ENCODE assay signal across 8 cellular contexts in the genomic region with DNA sequence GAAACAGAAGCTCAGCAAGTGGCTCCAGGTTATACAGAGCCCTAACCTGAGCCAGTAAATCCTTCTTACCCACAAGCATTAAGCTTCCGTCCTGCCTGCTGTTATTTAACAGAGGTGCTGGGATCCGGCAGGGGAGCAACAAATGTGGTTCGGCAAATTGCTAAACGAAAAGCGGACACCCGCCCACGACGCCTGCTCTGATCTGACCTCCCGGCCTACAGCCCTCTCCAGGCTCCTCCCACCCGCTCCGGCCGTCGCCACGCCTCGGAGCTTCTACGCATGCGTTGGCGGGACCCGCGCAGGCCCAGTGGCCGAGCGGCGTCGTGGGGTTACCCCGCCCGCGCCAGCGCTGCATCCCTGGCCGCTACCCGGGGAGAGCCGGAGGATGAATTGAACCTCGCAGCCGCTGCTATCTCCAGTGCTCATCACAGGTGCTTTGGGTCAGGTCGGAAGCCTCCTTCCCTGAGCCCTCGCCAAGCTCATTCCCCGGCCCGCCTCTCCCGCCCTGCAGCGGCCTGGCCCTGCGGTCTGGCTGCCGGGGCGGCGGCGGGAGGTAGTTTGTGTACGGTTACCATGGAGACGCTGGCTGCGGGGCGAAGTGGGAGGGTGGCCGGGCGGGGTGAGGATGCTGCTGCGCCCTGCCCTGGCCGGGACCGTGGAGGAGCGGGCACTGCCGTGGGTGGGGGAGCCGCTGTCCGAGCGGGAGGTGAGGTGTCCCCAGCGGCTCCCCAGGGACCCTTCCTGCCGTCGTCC. TPM values are rescaled to one million over a fixed set of nuclear protein-coding genes. Genes with fewer than 3 reads are reported as not detected.
DNase-seq lines count a peak whose midpoint lies in the region; ATAC-seq and TF ChIP-seq lines count a peak whose summit lies in the region.

Gene ARMC2 (plus strand): TSS at position 307 of the 753 bp plus-strand sequence. CDS start 5,846 bp downstream, outside the sequence.

- ATAC-seq in GM19372 (IDR thresholded peaks at IDR 0.05; ENCODE audit: low read depth, unreplicated experiment) (peak; percentile 95), HG03520 (IDR thresholded peaks at IDR 0.05; ENCODE audit: unreplicated experiment) (peak; percentile 88), right lobe of liver (peak; percentile 94 to 98 (median 96))

- DNase-seq in NCI-H748 (lab: John Stamatoyannopoulos, UW; ENCODE audit: unreplicated experiment) (peak; percentile 95), dermis microvascular lymphatic vessel endothelial cell (ENCODE audit: low read depth in 2 of 2) (peak; percentile 62 to 81), right lobe of liver (peak; percentile 95 to 97 (median 96))
- DNase-seq in activated CD4-positive, alpha-beta T cell treated with anti-CD3 and anti-CD28 coated beads, Interleukin-2, amount 50 U/mL, for 48 hours = peak; percentile 89 to 92
- DNase-seq in stimulated activated CD4-positive, alpha-beta T cell treated with anti-CD3 and anti-CD28 coated beads, Interleukin-4, amount 100 ng/mL, for 24 hours = peak; percentile 89

- H3K9me3 ChIP-seq in BLaER1 treated with 17β-estradiol and CSF1 and Interleukin-3, amounts not matched to agents 10 nM and 100 nM (replicated peaks in 1 of 11) = no peaks in the 10 kb centered on the region
- H3K9me3 ChIP-seq in right lobe of liver = no peaks in the 10 kb centered on the region

- WGBS in right lobe of liver (ENCODE audit: insufficient coverage, low coverage, low lambda C conversion rate, missing lambda C conversion rate) = 0% methylated on average over 6 of the region's 61 CpGs

- intact Hi-C loops in right lobe of liver (cut with DNase I) = no loop called here

- peak; percentile 57 for TF ChIP-seq POLR2A in right lobe of liver (IDR thresholded peaks at IDR 0.05)

- peak within 1 kb of the TSS; percentile 79 to 99 (median 93) for H3K4me2 ChIP-seq in BLaER1 treated with 17β-estradiol and CSF1 and Interleukin-3, amounts not matched to agents 10 nM and 100 nM

- H3K9ac ChIP-seq in BLaER1 treated with 17β-estradiol and CSF1 and Interleukin-3, amounts not matched to agents 10 nM and 100 nM = peak within 1 kb of the TSS; percentile 59 to 86 (median 78)

- peaks cover 13 to 86% (median 31%) of the 10 kb centered on the region in 10 experiments for H3K4me1 ChIP-seq in BLaER1 treated with 17β-estradiol and CSF1 and Interleukin-3, amounts not matched to agents 10 nM and 100 nM
- H3K4me1 ChIP-seq in right lobe of liver = peaks cover 0 to 14% (median 4%) of the 10 kb centered on the region in 4 donors

- no peaks in the 10 kb centered on the region for H4K20me1 ChIP-seq in BLaER1 treated with 17β-estradiol and CSF1 and Interleukin-3, amounts not matched to agents 10 nM and 100 nM

- no peak for TF ChIP-seq CTCF in right lobe of liver (IDR thresholded peaks at IDR 0.05)

- peak within 1 kb of the TSS; percentile 65 to 85 (median 78) for H3K4me3 ChIP-seq in BLaER1 treated with 17β-estradiol and CSF1 and Interleukin-3, amounts not matched to agents 10 nM and 100 nM
- H3K4me3 ChIP-seq in right lobe of liver = peak within 1 kb of the TSS; percentile 77 to 81 (median 78)

- H3K27ac ChIP-seq in BLaER1 treated with 17β-estradiol and CSF1 and Interleukin-3, amounts not matched to agents 10 nM and 100 nM = peak within 1 kb of the TSS; percentile 30 to 87 (median 54); a peak in 21 of 22 replicates
- peak within 1 kb of the TSS; percentile 16 to 64 (median 55) for H3K27ac ChIP-seq in right lobe of liver

- H3K36me3 ChIP-seq in BLaER1 treated with 17β-estradiol and CSF1 and Interleukin-3, amounts not matched to agents 10 nM and 100 nM = no peaks in the 10 kb centered on the region
- no peaks in the 10 kb centered on the region for H3K36me3 ChIP-seq in right lobe of liver

- no peaks in the 10 kb centered on the region for H3K27me3 ChIP-seq in BLaER1 treated with 17β-estradiol and CSF1 and Interleukin-3, amounts not matched to agents 10 nM and 100 nM
- no peaks in the 10 kb centered on the region for H3K27me3 ChIP-seq in right lobe of liver

RNA-seq across cellular contexts. Expression of gene ARMC2, which starts in this region (rescaled TPM):
- total RNA-seq in dermis microvascular lymphatic vessel endothelial cell = 0.51 and 0.64 TPM in 2 replicates
- 1 to 10 TPM in 3 of 6 experiments, under 1 TPM in 3; 0.86 to 1.9 (median 1.0) TPM for total RNA-seq in right lobe of liver

Comparison
In these comparisons a context has a peak if more than half of its experiments do, and no peak if none do; other contexts are left out.
1. Peak in every context shown above with its lines: DNase-seq, ATAC-seq, H3K4me3 ChIP-seq and H3K27ac ChIP-seq.
2. Peak in DNase-seq in dermis microvascular lymphatic vessel endothelial cell; RNA of the gene not detected or under 1 TPM.